ENCODE assay signal across 8 cellular contexts in genomic region chr18:12958478-12958877, GRCh38.
"Had no signal": no experiment of that assay in that cellular context is flagged by ENCODE, and none has a peak within 500 bp of the region (broad histone marks: within the 10 kb centered on the region; RNA-seq: fewer than 3 reads in every experiment).

No MANE protein-coding gene starts in this region.

- H2AFZ ChIP-seq: GM23338 had no signal

- FAIRE-seq: H1, HepG2 had no signal

- H3K4me3 ChIP-seq: GM23338 had no signal

- DNase-seq: H9, HCEC 1CT, HFFc6, KG1 had no signal

- ATAC-seq: GM23338, HepG2 had no signal

- H3K27ac ChIP-seq: HL-60 had no signal

- H3K4me2 ChIP-seq: GM23338 had no signal
